ENCODE assay signal across 1 cellular context in genomic region chr20:49188101-49188784, GRCh38.
TF ChIP-seq lines count a peak whose summit lies in the region.

TSS of gene STAU1 (minus strand) at chr20:49188334. CDS start at chr20:49166201, 22,133 bp downstream.

TF ChIP-seq in HepG2, 621 proteins besides CTCF, POLR2A, EP300 and RAD21 (continued from another document and continues in another):
- peak; percentile 61; the same call in 1 of the 2 replicates for TF ChIP-seq PRDM10 (CRISPR knock-in tag; IDR thresholded peaks at IDR 0.05; ENCODE audit: low read depth)
- TF ChIP-seq ZFP36L2 (CRISPR knock-in tag; IDR thresholded peaks at IDR 0.05): 0 out of 2 replicates have a peak, but pooled peaks have one; percentile 48
- no peak for TF ChIP-seq ZNF878 (CRISPR knock-in tag; IDR thresholded peaks at IDR 0.05)
- TF ChIP-seq ZBTB7B (CRISPR knock-in tag; IDR thresholded peaks at IDR 0.05): peak; percentile 72
- 0 out of 2 replicates have a peak, but pooled peaks have one; percentile 58 for TF ChIP-seq ZNF773 (CRISPR knock-in tag; IDR thresholded peaks at IDR 0.05; ENCODE audit: borderline replicate concordance)
- peak; percentile 22; the same call in 1 of the 2 replicates for TF ChIP-seq USF2 (IDR thresholded peaks at IDR 0.05; ENCODE audit: low read depth, low read length)
- TF ChIP-seq USF2 (CRISPR knock-in tag; IDR thresholded peaks at IDR 0.05; ENCODE audit: borderline replicate concordance): no peak
- TF ChIP-seq MTF2 (CRISPR knock-in tag; IDR thresholded peaks at IDR 0.05; ENCODE audit: borderline replicate concordance): no peak
- no peak for TF ChIP-seq NFIB (CRISPR knock-in tag; IDR thresholded peaks at IDR 0.05; ENCODE audit: borderline replicate concordance)
- TF ChIP-seq ZNF350 (CRISPR knock-in tag; IDR thresholded peaks at IDR 0.05; ENCODE audit: borderline replicate concordance, low read depth): peak; percentile 93
- TF ChIP-seq RARG (CRISPR knock-in tag; IDR thresholded peaks at IDR 0.05; ENCODE audit: low read depth): no peak; the same call in 1 of the 2 replicates
- TF ChIP-seq NFKB2 (CRISPR knock-in tag; IDR thresholded peaks at IDR 0.05; ENCODE audit: borderline replicate concordance): peak; percentile 89; the same call in 1 of the 2 replicates
- TF ChIP-seq RFX1 (IDR thresholded peaks at IDR 0.05): no peak
- no peak for TF ChIP-seq MTF1 (CRISPR knock-in tag; IDR thresholded peaks at IDR 0.05)
- TF ChIP-seq ATF7 (IDR thresholded peaks at IDR 0.05): no peak
- TF ChIP-seq ATF7 (CRISPR knock-in tag; IDR thresholded peaks at IDR 0.05): no peak
- TF ChIP-seq RFX3 (CRISPR knock-in tag; IDR thresholded peaks at IDR 0.05): no peak
- no peak for TF ChIP-seq CERS6 (CRISPR knock-in tag; IDR thresholded peaks at IDR 0.05)
- TF ChIP-seq ZNF772 (CRISPR knock-in tag; IDR thresholded peaks at IDR 0.05): peak; percentile 69; the same call in 1 of the 2 replicates
- TF ChIP-seq CEBPZ (IDR thresholded peaks at IDR 0.05; ENCODE audit: low read length): no peak
- peak; percentile 88; the same call in 1 of the 2 replicates for TF ChIP-seq ZNF710 (CRISPR knock-in tag; IDR thresholded peaks at IDR 0.05; ENCODE audit: borderline replicate concordance)
- no peak for TF ChIP-seq THYN1 (CRISPR knock-in tag; IDR thresholded peaks at IDR 0.05; ENCODE audit: borderline replicate concordance, low read depth)
- no peak for TF ChIP-seq RFX5 (IDR thresholded peaks at IDR 0.05; ENCODE audit: low read depth, low read length)
- peak; percentile 88 for TF ChIP-seq SALL1 (CRISPR knock-in tag; IDR thresholded peaks at IDR 0.05)
- TF ChIP-seq ZNF768 (CRISPR knock-in tag; IDR thresholded peaks at IDR 0.05): no peak; the same call in 1 of the 2 replicates
- TF ChIP-seq TCF7 (IDR thresholded peaks at IDR 0.05; ENCODE audit: low read depth): no peak; the same call in 1 of the 2 replicates
- no peak for TF ChIP-seq PCBP2 (optimal IDR thresholded peaks at IDR 0.05; ENCODE audit: low read depth, low read length, poor library complexity, severe bottlenecking)
- peak; percentile 82; the same call in 1 of the 2 replicates for TF ChIP-seq ZFP82 (CRISPR knock-in tag; IDR thresholded peaks at IDR 0.05; ENCODE audit: borderline replicate concordance)
- TF ChIP-seq ZNF616 (CRISPR knock-in tag; IDR thresholded peaks at IDR 0.05; ENCODE audit: low read depth): peak; percentile 89; the same call in 1 of the 2 replicates
- TF ChIP-seq ATRX (CRISPR knock-in tag; IDR thresholded peaks at IDR 0.05; ENCODE audit: borderline replicate concordance): no peak
- TF ChIP-seq TCF12 (IDR thresholded peaks at IDR 0.05): no peak
- peak; percentile 5; the same call in 1 of the 2 replicates for TF ChIP-seq TCF12 (CRISPR knock-in tag; IDR thresholded peaks at IDR 0.05)
- no peak for TF ChIP-seq ZBTB25 (CRISPR knock-in tag; IDR thresholded peaks at IDR 0.05)
- TF ChIP-seq AKNA (CRISPR knock-in tag; IDR thresholded peaks at IDR 0.05; ENCODE audit: borderline replicate concordance): no peak
- no peak for TF ChIP-seq TEAD2 (CRISPR knock-in tag; IDR thresholded peaks at IDR 0.05)
- TF ChIP-seq ESRRA (CRISPR knock-in tag; IDR thresholded peaks at IDR 0.05; ENCODE audit: low read depth): no peak
- TF ChIP-seq ZNF567 (CRISPR knock-in tag; IDR thresholded peaks at IDR 0.05; ENCODE audit: borderline replicate concordance): peak; percentile 93; the same call in 1 of the 2 replicates
- TF ChIP-seq DNMT1 (CRISPR knock-in tag; IDR thresholded peaks at IDR 0.05): no peak
- no peak for TF ChIP-seq PBX2 (CRISPR knock-in tag; IDR thresholded peaks at IDR 0.05)
- no peak; the same call in 1 of the 2 replicates for TF ChIP-seq GFI1 (CRISPR knock-in tag; IDR thresholded peaks at IDR 0.05; ENCODE audit: borderline replicate concordance)
